8 cellular contexts compared by ENCODE assay signal in the genomic region with DNA sequence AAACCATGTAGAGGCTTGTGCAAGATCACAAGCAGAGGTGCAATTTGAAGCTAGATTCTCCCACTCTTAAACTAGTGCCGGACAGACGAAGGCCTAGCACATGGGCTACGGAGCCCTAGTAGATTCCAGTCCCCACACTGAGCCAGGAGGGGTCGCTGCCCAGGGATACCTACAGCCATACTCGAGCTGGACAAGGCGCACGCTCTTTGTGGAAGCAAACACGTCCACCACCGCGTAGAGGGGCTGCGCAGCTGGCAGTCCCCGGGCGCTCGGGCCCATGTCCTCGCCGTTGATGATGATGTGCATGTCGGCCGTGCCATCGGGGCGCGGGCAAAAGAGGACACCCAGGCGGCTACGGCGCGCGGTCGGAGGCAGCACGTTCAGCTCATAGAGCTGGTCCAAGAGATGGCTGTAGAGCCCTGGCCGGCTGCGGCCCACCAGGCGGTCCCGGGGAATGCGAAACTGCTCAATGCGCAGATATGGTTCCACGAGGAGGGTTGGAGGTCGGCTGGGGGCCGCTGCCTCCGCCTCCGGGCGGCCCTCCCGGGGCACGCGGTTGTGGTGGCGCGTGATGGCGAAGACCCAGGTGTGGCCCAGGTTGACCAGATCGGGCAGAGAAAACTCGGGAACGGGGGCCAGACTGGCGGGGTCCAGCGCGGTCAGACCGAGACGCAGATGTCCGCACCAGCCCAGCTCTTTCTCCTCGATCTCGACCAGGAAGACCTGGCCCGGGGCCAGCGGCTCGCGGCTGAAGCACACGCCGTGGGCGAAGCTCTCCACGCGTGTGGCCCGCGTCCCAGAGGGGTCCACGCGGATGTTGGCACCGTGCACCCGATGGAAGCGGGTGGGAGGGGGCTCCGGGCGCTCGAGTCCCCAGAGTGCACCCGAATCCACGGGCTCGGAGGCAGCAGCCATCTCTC. TPM values are rescaled to one million over a fixed set of nuclear protein-coding genes. Genes with fewer than 3 reads are reported as not detected.
DNase-seq lines count a peak whose midpoint lies in the region; ATAC-seq, FAIRE-seq and TF ChIP-seq lines count a peak whose summit lies in the region.

No MANE protein-coding gene starts in this region.

- H3K4me1 ChIP-seq in thyroid gland, result peaks cover 10 to 24% of the 10 kb centered on the region in 2 donors

- H3K36me3 ChIP-seq in neural cell (ENCODE audit: insufficient read depth, low read length) (no peaks in the 10 kb centered on the region), thyroid gland (peaks cover 0 to 9% of the 10 kb centered on the region in 2 donors)

- no peaks in the 10 kb centered on the region for H3K9me3 ChIP-seq in neural cell (ENCODE audit: low read length)
- H3K9me3 ChIP-seq in thyroid gland, result no peaks in the 10 kb centered on the region

- H3K79me2 ChIP-seq in neural cell (replicated peaks; ENCODE audit: insufficient read depth, low read length), result no peaks in the 10 kb centered on the region

- peak overlapping the region; percentile 83 for H2AFZ ChIP-seq in neural cell (ENCODE audit: low read depth, low read length)

- peak overlapping the region; percentile 88 for H3K9ac ChIP-seq in neural cell (ENCODE audit: low read length)

- no peak for TF ChIP-seq EP300 in neural cell (conservative IDR thresholded peaks at IDR 0.05; ENCODE audit: poor library complexity, severe bottlenecking)

- DNase-seq in GM03348 (ENCODE audit: low spot score) (peak; percentile 78), NOMO-1 treated with DMSO at 0.1 percent for 48 hours (lab: John Stamatoyannopoulos, UW; ENCODE audit: unreplicated experiment) (peak; percentile 46), frontal cortex (ENCODE audit: low spot score in 2 of 2) (peak; percentile 66 to 69), thyroid gland (peak; percentile 79 to 82)
- DNase-seq in activated naive CD4-positive, alpha-beta T cell treated with anti-CD3 and anti-CD28 coated beads, Interleukin-2, amount 50 U/mL, for 16 hours, result peak; percentile 54

- no peak for TF ChIP-seq POLR2A in thyroid gland (IDR thresholded peaks at IDR 0.05)

- H3K4me3 ChIP-seq in neural cell (ENCODE audit: low read length) (peak overlapping the region; percentile 98), thyroid gland (replicated peaks in 1 of 3) (peak overlapping the region; percentile 16 to 81 (median 67))

- WGBS in thyroid gland, 2 donors, result 1 to 2% methylated on average over 22 to 32 of the region's 79 CpGs

- H3K4me2 ChIP-seq in neural cell (ENCODE audit: low read length), result peak overlapping the region; percentile 91

- no peak for TF ChIP-seq RAD21 in neural cell (conservative IDR thresholded peaks at IDR 0.05)

- no peaks in the 10 kb centered on the region for H3K27me3 ChIP-seq in neural cell (ENCODE audit: insufficient read depth, low read depth, low read length)
- no peaks in the 10 kb centered on the region for H3K27me3 ChIP-seq in thyroid gland

- no peaks in the 10 kb centered on the region for H3K9me2 ChIP-seq in neural cell (ENCODE audit: insufficient read depth, low read length)

- H4K20me1 ChIP-seq in neural cell (ENCODE audit: insufficient read depth), result no peaks in the 10 kb centered on the region

- peak; percentile 23 for ATAC-seq in HG03025 (IDR thresholded peaks at IDR 0.05; ENCODE audit: low FRiP score, unreplicated experiment)
- ATAC-seq in GM18873 (IDR thresholded peaks at IDR 0.05; ENCODE audit: low FRiP score, unreplicated experiment), result no peak

- no peak for FAIRE-seq in frontal cortex (lab: Jason Lieb, UNC)

- H3K27ac ChIP-seq in neural cell (ENCODE audit: low read length) (peak overlapping the region; percentile 67), thyroid gland (peak overlapping the region; percentile 66 to 79 (median 68))

- H3F3A ChIP-seq in neural cell (ENCODE audit: insufficient read depth, low read length, poor library complexity, severe bottlenecking), result no peaks in the 10 kb centered on the region

- TF ChIP-seq CTCF in neural cell (IDR thresholded peaks at IDR 0.05; ENCODE audit: poor library complexity, severe bottlenecking) (peak; percentile 64), thyroid gland (IDR thresholded peaks at IDR 0.05) (peak; percentile 11 to 61 (median 34))

- intact Hi-C loops in thyroid gland (cut with DNase I), result loop anchor here (5.0 kb wide), 1 partner anchor 42 kb away; a partner anchor contains a TSS

TF ChIP-seq in neural cell, 6 proteins besides CTCF, POLR2A, EP300 and RAD21:
- TF ChIP-seq MXI1 (conservative IDR thresholded peaks at IDR 0.05; ENCODE audit: poor library complexity, severe bottlenecking), result peak; percentile 5
- peak; percentile 22 for TF ChIP-seq POLR2AphosphoS5 (IDR thresholded peaks at IDR 0.05)
- TF ChIP-seq, protein P1, sequence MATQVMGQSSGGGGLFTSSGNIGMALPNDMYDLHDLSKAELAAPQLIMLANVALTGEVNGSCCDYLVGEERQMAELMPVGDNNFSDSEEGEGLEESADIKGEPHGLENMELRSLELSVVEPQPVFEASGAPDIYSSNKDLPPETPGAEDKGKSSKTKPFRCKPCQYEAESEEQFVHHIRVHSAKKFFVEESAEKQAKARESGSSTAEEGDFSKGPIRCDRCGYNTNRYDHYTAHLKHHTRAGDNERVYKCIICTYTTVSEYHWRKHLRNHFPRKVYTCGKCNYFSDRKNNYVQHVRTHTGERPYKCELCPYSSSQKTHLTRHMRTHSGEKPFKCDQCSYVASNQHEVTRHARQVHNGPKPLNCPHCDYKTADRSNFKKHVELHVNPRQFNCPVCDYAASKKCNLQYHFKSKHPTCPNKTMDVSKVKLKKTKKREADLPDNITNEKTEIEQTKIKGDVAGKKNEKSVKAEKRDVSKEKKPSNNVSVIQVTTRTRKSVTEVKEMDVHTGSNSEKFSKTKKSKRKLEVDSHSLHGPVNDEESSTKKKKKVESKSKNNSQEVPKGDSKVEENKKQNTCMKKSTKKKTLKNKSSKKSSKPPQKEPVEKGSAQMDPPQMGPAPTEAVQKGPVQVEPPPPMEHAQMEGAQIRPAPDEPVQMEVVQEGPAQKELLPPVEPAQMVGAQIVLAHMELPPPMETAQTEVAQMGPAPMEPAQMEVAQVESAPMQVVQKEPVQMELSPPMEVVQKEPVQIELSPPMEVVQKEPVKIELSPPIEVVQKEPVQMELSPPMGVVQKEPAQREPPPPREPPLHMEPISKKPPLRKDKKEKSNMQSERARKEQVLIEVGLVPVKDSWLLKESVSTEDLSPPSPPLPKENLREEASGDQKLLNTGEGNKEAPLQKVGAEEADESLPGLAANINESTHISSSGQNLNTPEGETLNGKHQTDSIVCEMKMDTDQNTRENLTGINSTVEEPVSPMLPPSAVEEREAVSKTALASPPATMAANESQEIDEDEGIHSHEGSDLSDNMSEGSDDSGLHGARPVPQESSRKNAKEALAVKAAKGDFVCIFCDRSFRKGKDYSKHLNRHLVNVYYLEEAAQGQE (IDR thresholded peaks at IDR 0.05; ENCODE audit: borderline replicate concordance), result no peak
- TF ChIP-seq EZH2 (IDR thresholded peaks at IDR 0.05; ENCODE audit: borderline replicate concordance, insufficient read depth, low read length, poor library complexity, severe bottlenecking), result no peak
- no peak for TF ChIP-seq TAF1 (IDR thresholded peaks at IDR 0.05; ENCODE audit: low read depth)
- peak; percentile 55 for TF ChIP-seq SMC3 (conservative IDR thresholded peaks at IDR 0.05; ENCODE audit: poor library complexity)

RNA-seq across cellular contexts. Expression of a gene that starts 0.7 kb away (rescaled TPM):
- total RNA-seq in frontal cortex, result 3.3 TPM
- 5.0 and 6.3 TPM in 2 replicates for polyA plus RNA-seq in neural cell
- 6.3 and 10.7 TPM in 2 replicates for polyA minus RNA-seq in neural cell
- total RNA-seq in thyroid gland, result 10 to 100 TPM; 12.6 to 17.4 (median 16.1) TPM

RNA-seq across cellular contexts. Expression of a gene that starts 0.8 kb away (rescaled TPM):
- total RNA-seq in frontal cortex (14.7 TPM), thyroid gland (100 to 1,000 TPM in 1 of 4 donors, 10 to 100 TPM in 3; 42.7 to 103 (median 51.3) TPM)
- 25.7 and 49.7 TPM in 2 replicates for polyA plus RNA-seq in neural cell
- 24.1 and 25.1 TPM in 2 replicates for polyA minus RNA-seq in neural cell

RNA-seq across cellular contexts. Expression of a gene that starts 2.9 kb away (rescaled TPM):
- total RNA-seq in frontal cortex, result 2.0 TPM
- polyA plus RNA-seq in neural cell, result 1.2 and 5.1 TPM in 2 replicates
- polyA minus RNA-seq in neural cell, result 1.4 and 2.9 TPM in 2 replicates
- total RNA-seq in thyroid gland, result 1 to 10 TPM in 3 of 4 donors, not detected in 1; 3.0 to 8.8 (median 5.0) TPM

RNA-seq across cellular contexts. Expression of a gene that starts 9.3 kb away (rescaled TPM):
- total RNA-seq in frontal cortex (5.3 TPM), thyroid gland (10 to 100 TPM in 2 of 4 donors, 1 to 10 TPM in 2; 7.7 to 14.6 (median 10.9) TPM)
- polyA plus RNA-seq in neural cell, result 3.3 and 5.5 TPM in 2 replicates
- 13.6 and 14.2 TPM in 2 replicates for polyA minus RNA-seq in neural cell

RNA-seq across cellular contexts. Expression of a gene that starts 21.6 kb away (rescaled TPM):
- 19.2 TPM for total RNA-seq in frontal cortex
- polyA plus RNA-seq in neural cell, result 5.3 and 7.0 TPM in 2 replicates
- 4.2 and 6.1 TPM in 2 replicates for polyA minus RNA-seq in neural cell
- total RNA-seq in thyroid gland, result 100 to 1,000 TPM in 1 of 4 donors, 10 to 100 TPM in 3; 22.7 to 260 (median 70.1) TPM
